In genomic region chr10:103838851-103839512, GRCh38 we compare ENCODE assay signal across 1 cellular context.
TF ChIP-seq lines count a peak whose summit lies in the region.

No MANE protein-coding gene starts in this region.

TF ChIP-seq in GM23338, 12 proteins besides CTCF, POLR2A, EP300 and RAD21:
- TF ChIP-seq REST (IDR thresholded peaks at IDR 0.05; ENCODE audit: unreplicated experiment), result no peak
